In genomic region chr4:54015421-54016065, GRCh38 we compare ENCODE assay signal across 24 cellular contexts. TPM values are rescaled to one million over a fixed set of nuclear protein-coding genes. Genes with fewer than 3 reads are reported as not detected.
DNase-seq lines count a peak whose midpoint lies in the region; ATAC-seq, FAIRE-seq and TF ChIP-seq lines count a peak whose summit lies in the region.
"Had no signal": no experiment of that assay in that cellular context is flagged by ENCODE, and none has a peak within 500 bp of the region (broad histone marks: within the 10 kb centered on the region; RNA-seq: fewer than 3 reads in every experiment).

No MANE protein-coding gene starts in this region.

- H2AFZ ChIP-seq in SU-DHL-6 (ENCODE audit: low read depth, low read length, severe bottlenecking), result no peak overlapping the region

- DNase-seq in G401 (ENCODE audit: low spot score), result peak; percentile 20
- DNase-seq in NCI-H1417 treated with DMSO at 0.1 percent for 48 hours (lab: John Stamatoyannopoulos, UW), result peak; percentile 27
- DNase-seq in iPS-NIHi11 (ENCODE audit: low spot score), result peak; percentile 36
- no peak for DNase-seq in pancreas
- DNase-seq in DMS114 treated with DMSO at 0.1 percent for 48 hours (lab: John Stamatoyannopoulos, UW; ENCODE audit: unreplicated experiment), result no peak
- DNase-seq in lower leg skin (ENCODE audit: low spot score in 2 of 2), result no peak
- DNase-seq: activated CD4-positive, alpha-beta memory T cell treated with anti-CD3 and anti-CD28 coated beads, Interleukin-2, amount 10 ng/mL, durations not matched to agents 7 days and 5 days; activated naive CD4-positive, alpha-beta T cell; anterior cingulate cortex; CD4-positive, CD25-positive, alpha-beta regulatory T cell; central memory CD4-positive, alpha-beta T cell; DMS 273 treated with DMSO at 0.1 percent for 48 hours; lower lobe of right lung; NCI-H1105 treated with DMSO at 0.1 percent for 48 hours; right lobe of liver; stimulated activated naive B cell treated with anti-CD40 and anti-IgM and Interleukin-4, amounts not matched to agents 10 μg/mL and 1 μg/mL and 100 μg/mL, for 72 hours; WERI-Rb-1 had no signal

- in situ Hi-C loops in G401 (cut with HindIII; ENCODE audit: low sequenced_read_pairs), result no loop called here

- peak overlapping the region; percentile 31; the same call in 1 of the 2 replicates for H3K9ac ChIP-seq in SU-DHL-6 (ENCODE audit: low read length)
- H3K9ac ChIP-seq: KMS-11 had no signal

- peaks cover 9 to 16% (median 13%) of the 10 kb centered on the region in 3 donors for H3K4me1 ChIP-seq in pancreas
- H3K4me1 ChIP-seq: lower lobe of right lung had no signal

- H3K9me2 ChIP-seq in SU-DHL-6 (replicated peaks; ENCODE audit: insufficient read depth, low read length), result no peaks in the 10 kb centered on the region

- ATAC-seq in pancreas (no peak), GM19463 (IDR thresholded peaks at IDR 0.05; ENCODE audit: unreplicated experiment) (no peak)
- ATAC-seq: gastroesophageal sphincter; lower lobe of right lung; right lobe of liver; Right ventricle myocardium inferior; stimulated activated naive B cell treated with anti-CD40 and anti-IgM and Interleukin-4, amounts not matched to agents 10 μg/mL and 1 μg/mL and 100 μg/mL, for 72 hours had no signal

- H3F3A ChIP-seq in SU-DHL-6 (ENCODE audit: insufficient read depth), result peaks cover 21% of the 10 kb centered on the region; the same call in 1 of the 2 replicates

- intact Hi-C loops in pancreas (cut with DNase I), result no loop called here
- intact Hi-C loops in lower leg skin (cut with DNase I; ENCODE audit: low total_unique reads), result no loop called here

- no peaks in the 10 kb centered on the region for H3K27me3 ChIP-seq in SU-DHL-6 (ENCODE audit: low read length)
- H3K27me3 ChIP-seq in pancreas, result no peaks in the 10 kb centered on the region
- H3K27me3 ChIP-seq: esophagus muscularis mucosa, gastroesophageal sphincter, right lobe of liver had no signal

- H3K27ac ChIP-seq in SU-DHL-6 (ENCODE audit: low read depth, low read length) (peak overlapping the region; percentile 96), pancreas (no peak overlapping the region)
- H3K27ac ChIP-seq: esophagus muscularis mucosa, gastroesophageal sphincter, KMS-11, lower lobe of right lung, right lobe of liver, thoracic aorta, WERI-Rb-1 had no signal

- peak overlapping the region; percentile 54 for H3K4me2 ChIP-seq in SU-DHL-6 (ENCODE audit: low read depth, low read length, poor library complexity, severe bottlenecking)

- no peaks in the 10 kb centered on the region; the same call in 1 of the 2 replicates for H3K36me3 ChIP-seq in SU-DHL-6 (ENCODE audit: low read length)
- no peaks in the 10 kb centered on the region for H3K36me3 ChIP-seq in pancreas
- H3K36me3 ChIP-seq: esophagus muscularis mucosa, right lobe of liver, thoracic aorta, WERI-Rb-1 had no signal

- TF ChIP-seq POLR2A in lower leg skin (IDR thresholded peaks at IDR 0.05), result no peak

- TF ChIP-seq CTCF in SU-DHL-6 (IDR thresholded peaks at IDR 0.05; ENCODE audit: insufficient read depth, low read length, poor library complexity, severe bottlenecking) (no peak), pancreas (IDR thresholded peaks at IDR 0.05) (no peak), lower leg skin (IDR thresholded peaks at IDR 0.05) (no peak)

- peaks cover 20% of the 10 kb centered on the region for H3K79me2 ChIP-seq in SU-DHL-6 (ENCODE audit: insufficient read depth, low read length)

- WGBS in pancreas, 2 donors, result 85 to 86% methylated on average over 10 of the region's 10 CpGs
- WGBS in lower leg skin, 2 donors, result 86 to 87% methylated on average over 10 of the region's 10 CpGs

- no peak overlapping the region for H3K4me3 ChIP-seq in SU-DHL-6 (ENCODE audit: insufficient read depth, low read length, poor library complexity, severe bottlenecking)
- H3K4me3 ChIP-seq in pancreas, result no peak overlapping the region
- H3K4me3 ChIP-seq in lower leg skin (ENCODE audit: low read depth, poor library complexity, severe bottlenecking), result no peak overlapping the region
- H3K4me3 ChIP-seq: esophagus muscularis mucosa, gastroesophageal sphincter, lower lobe of right lung, right lobe of liver, thoracic aorta had no signal

- H4K20me1 ChIP-seq in SU-DHL-6 (ENCODE audit: low read depth, low read length), result no peaks in the 10 kb centered on the region

- H3K9me3 ChIP-seq in SU-DHL-6 (ENCODE audit: insufficient read depth, low read length) (no peaks in the 10 kb centered on the region), pancreas (no peaks in the 10 kb centered on the region)
- H3K9me3 ChIP-seq: esophagus muscularis mucosa, gastroesophageal sphincter, lower lobe of right lung, right lobe of liver, thoracic aorta had no signal

- no peak for FAIRE-seq in pancreas (lab: Jason Lieb, UNC)

RNA-seq across cellular contexts. Expression of gene CHIC2, which starts 48.9 kb away (rescaled TPM):
- 22.5 and 27.4 TPM in 2 replicates for total RNA-seq in G401 (2014; rRNA removed; shearing (Covaris generic))
- total RNA-seq in pancreas (10 to 100 TPM in 1 of 6 donors, 1 to 10 TPM in 5; 3.9 to 11.5 (median 7.0) TPM), lower leg skin (10 to 100 TPM; 63.0 to 80.7 (median 69.8) TPM)
- 1 to 10 TPM; 6.9 to 7.5 TPM for polyA plus RNA-seq in pancreas

Comparison
In these comparisons a context has a peak if more than half of its experiments do, and no peak if none do; other contexts are left out.
1. DNase-seq: peak in G401 (single experiment), NCI-H1417 treated with DMSO at 0.1 percent for 48 hours (single experiment) and iPS-NIHi11 (single experiment); none in pancreas (0 of 6), DMS114 treated with DMSO at 0.1 percent for 48 hours (single experiment) and lower leg skin (0 of 2).